11 cellular contexts compared by ENCODE assay signal in the genomic region with DNA sequence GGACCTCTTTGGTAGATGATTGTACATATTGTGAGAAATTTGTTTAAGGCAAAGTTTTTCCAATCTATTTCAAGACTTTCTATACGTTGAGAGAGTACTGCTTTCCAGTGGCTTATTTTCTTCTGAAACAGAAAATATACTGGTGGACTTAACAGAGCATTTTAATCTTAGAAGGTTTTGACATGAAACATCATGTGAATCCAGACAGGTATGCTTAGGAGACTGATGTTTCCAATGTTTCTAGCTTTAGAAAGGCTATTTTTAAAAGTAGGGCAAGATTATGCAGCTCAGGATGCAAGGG.
DNase-seq lines count a peak whose midpoint lies in the region; ATAC-seq, FAIRE-seq and TF ChIP-seq lines count a peak whose summit lies in the region.
"Had no signal": no experiment of that assay in that cellular context is flagged by ENCODE, and none has a peak within 500 bp of the region (broad histone marks: within the 10 kb centered on the region; RNA-seq: fewer than 3 reads in every experiment).

No MANE protein-coding gene starts in this region.

- no peak for ATAC-seq in stimulated activated naive CD8-positive, alpha-beta T cell treated with anti-CD3 and anti-CD28 coated beads, Interleukin-15, amount 100 ng/mL, for 72 hours
- no peak for ATAC-seq in GM19035 (IDR thresholded peaks at IDR 0.05; ENCODE audit: unreplicated experiment)
- ATAC-seq: esophagus mucosa had no signal

- POLR2A ChIA-PET in activated CD4-positive, alpha-beta T cell treated with anti-CD3 and anti-CD28 coated beads, Interleukin-2, amount 10 ng/mL, durations not matched to agents 7 days and 5 days (lab: Charles Lee) = interaction anchor here (0.6 kb wide), 1 partner anchor 251 kb away, joined by 3 read pairs; no protein-coding TSS in a partner anchor

- H3K36me3 ChIP-seq in Peyer's patch = peaks cover 0 to 13% (median 0%) of the 10 kb centered on the region in 3 donors
- H3K36me3 ChIP-seq in effector memory CD4-positive, alpha-beta T cell (ENCODE audit: control insufficient read depth, insufficient read depth, low read length) = peaks cover 7% of the 10 kb centered on the region

- CTCF ChIA-PET in activated CD4-positive, alpha-beta T cell treated with anti-CD3 and anti-CD28 coated beads, Interleukin-2, amount 10 ng/mL, durations not matched to agents 7 days and 5 days (lab: Charles Lee) = interaction anchor here (0.6 to 1.5 kb wide), 23 partner anchors 9 to 726 kb away, joined by 3 to 9 read pairs (median 3); a partner anchor contains a TSS

- DNase-seq in activated CD4-positive, alpha-beta T cell treated with anti-CD3 and anti-CD28 coated beads, Interleukin-2, amount 10 ng/mL, durations not matched to agents 7 days and 5 days = no peak
- no peak for DNase-seq in activated CD4-positive, alpha-beta T cell treated with anti-CD3 and anti-CD28 coated beads for 1 hour
- DNase-seq in Peyer's patch (no peak), GM12892 (ENCODE audit: insufficient read length) (no peak), HuH-7.5 (ENCODE audit: low spot score) (no peak)
- DNase-seq in effector memory CD4-positive, alpha-beta T cell = no peak
- no peak for DNase-seq in stimulated activated naive CD8-positive, alpha-beta T cell treated with anti-CD3 and anti-CD28 coated beads, Interleukin-15, amount 100 ng/mL, for 72 hours
- DNase-seq: kidney had no signal

- H3K9me3 ChIP-seq in Peyer's patch = no peaks in the 10 kb centered on the region
- no peaks in the 10 kb centered on the region for H3K9me3 ChIP-seq in effector memory CD4-positive, alpha-beta T cell (ENCODE audit: control insufficient read depth, low read length)
- H3K9me3 ChIP-seq: SJSA1 had no signal

- H3K36me3 Mint-ChIP-seq in activated CD4-positive, alpha-beta T cell treated with anti-CD3 and anti-CD28 coated beads, Interleukin-2, amount 10 ng/mL, durations not matched to agents 7 days and 5 days (ENCODE audit: low read depth) = peaks cover 57% of the 10 kb centered on the region

- TF ChIP-seq CTCF in Peyer's patch (IDR thresholded peaks at IDR 0.05) = no peak

- peak overlapping the region; percentile 62 for H3K27ac Mint-ChIP-seq in activated CD4-positive, alpha-beta T cell treated with anti-CD3 and anti-CD28 coated beads, Interleukin-2, amount 10 ng/mL, durations not matched to agents 7 days and 5 days
- H3K27ac Mint-ChIP-seq in stimulated activated naive CD8-positive, alpha-beta T cell treated with anti-CD3 and anti-CD28 coated beads, Interleukin-15, amount 100 ng/mL, for 72 hours = no peak overlapping the region

- peak overlapping the region in 3 of 4 donors; percentile 3 to 88 (median 23) for H3K27ac ChIP-seq in Peyer's patch
- H3K27ac ChIP-seq in effector memory CD4-positive, alpha-beta T cell (ENCODE audit: insufficient read depth, low read length, poor library complexity, severe bottlenecking) = peak overlapping the region; percentile 38
- H3K27ac ChIP-seq: SJSA1 had no signal

- H3K9me3 Mint-ChIP-seq in activated CD4-positive, alpha-beta T cell treated with anti-CD3 and anti-CD28 coated beads, Interleukin-2, amount 10 ng/mL, durations not matched to agents 7 days and 5 days = no peaks in the 10 kb centered on the region
- H3K9me3 Mint-ChIP-seq in stimulated activated naive CD8-positive, alpha-beta T cell treated with anti-CD3 and anti-CD28 coated beads, Interleukin-15, amount 100 ng/mL, for 72 hours = no peaks in the 10 kb centered on the region

- no peak for TF ChIP-seq POLR2A in Peyer's patch (IDR thresholded peaks at IDR 0.05)
- no peak for TF ChIP-seq POLR2A in GM12892 (IDR thresholded peaks at IDR 0.05; ENCODE audit: low read depth, low read length)

- H3K27me3 Mint-ChIP-seq in activated CD4-positive, alpha-beta T cell treated with anti-CD3 and anti-CD28 coated beads, Interleukin-2, amount 10 ng/mL, durations not matched to agents 7 days and 5 days = no peaks in the 10 kb centered on the region
- no peaks in the 10 kb centered on the region for H3K27me3 Mint-ChIP-seq in stimulated activated naive CD8-positive, alpha-beta T cell treated with anti-CD3 and anti-CD28 coated beads, Interleukin-15, amount 100 ng/mL, for 72 hours

- H3K4me3 ChIP-seq in Peyer's patch = no peak overlapping the region
- H3K4me3 ChIP-seq in effector memory CD4-positive, alpha-beta T cell (ENCODE audit: insufficient read depth, low read depth, low read length, poor library complexity, severe bottlenecking) = no peak overlapping the region
- H3K4me3 ChIP-seq: SJSA1 had no signal

- H3K4me1 Mint-ChIP-seq in activated CD4-positive, alpha-beta T cell treated with anti-CD3 and anti-CD28 coated beads, Interleukin-2, amount 10 ng/mL, durations not matched to agents 7 days and 5 days = peaks cover 93% of the 10 kb centered on the region
- H3K4me1 Mint-ChIP-seq in stimulated activated naive CD8-positive, alpha-beta T cell treated with anti-CD3 and anti-CD28 coated beads, Interleukin-15, amount 100 ng/mL, for 72 hours = peaks cover 98% of the 10 kb centered on the region

- H3K27me3 ChIP-seq in Peyer's patch = no peaks in the 10 kb centered on the region
- H3K27me3 ChIP-seq in effector memory CD4-positive, alpha-beta T cell (replicated peaks; ENCODE audit: control insufficient read depth, insufficient read depth, low read length, poor library complexity, severe bottlenecking) = no peaks in the 10 kb centered on the region
- H3K27me3 ChIP-seq: SJSA1 had no signal

- H3K4me3 Mint-ChIP-seq in activated CD4-positive, alpha-beta T cell treated with anti-CD3 and anti-CD28 coated beads, Interleukin-2, amount 10 ng/mL, durations not matched to agents 7 days and 5 days = no peak overlapping the region
- peak overlapping the region; percentile 67 to 76 for H3K4me3 Mint-ChIP-seq in stimulated activated naive CD8-positive, alpha-beta T cell treated with anti-CD3 and anti-CD28 coated beads, Interleukin-15, amount 100 ng/mL, for 72 hours

- FAIRE-seq in GM12892 (lab: Jason Lieb, UNC) = no peak

- H3K4me1 ChIP-seq in Peyer's patch = peaks cover 0 to 75% (median 17%) of the 10 kb centered on the region in 4 donors
- H3K4me1 ChIP-seq in effector memory CD4-positive, alpha-beta T cell (ENCODE audit: control insufficient read depth, insufficient read depth, low read length, poor library complexity, severe bottlenecking) = peaks cover 66% of the 10 kb centered on the region
